Comparison of ENCODE assay signal across 21 cellular contexts in genomic region chr10:42949287-42949686, GRCh38.
DNase-seq lines count a peak whose midpoint lies in the region; ATAC-seq, FAIRE-seq and TF ChIP-seq lines count a peak whose summit lies in the region.
"Had no signal": no experiment of that assay in that cellular context is flagged by ENCODE, and none has a peak within 500 bp of the region (broad histone marks: within the 10 kb centered on the region; RNA-seq: fewer than 3 reads in every experiment).

No MANE protein-coding gene starts in this region.

- TF ChIP-seq EP300 in SK-N-SH (IDR thresholded peaks at IDR 0.05; ENCODE audit: borderline replicate concordance in 1 of 2, low read depth in 1 of 2, low read length in 1 of 2), result no peak

- H3K27ac Mint-ChIP-seq in activated T-helper 2 cell treated with anti-CD3 and anti-CD28 coated beads, Interferon-gamma antibody, Interleukin-2, Interleukin-4, amounts not matched to agents 10 μg/mL and 5 μg/mL and 100 μg/mL, durations not matched to agents 14 hours and 24 hours and 36 hours, result no peak overlapping the region
- H3K27ac Mint-ChIP-seq: B cell; CD4-positive, alpha-beta T cell; CD8-positive, alpha-beta T cell had no signal

- no peak for TF ChIP-seq CTCF in SK-N-SH (IDR thresholded peaks at IDR 0.05)

- no peak overlapping the region for H3K4me3 ChIP-seq in SK-N-SH (ENCODE audit: low read depth in 2 of 2, low read length in 1 of 2)
- H3K4me3 ChIP-seq: A549; BLaER1 treated with 17β-estradiol and CSF1 and Interleukin-3, amounts not matched to agents 10 nM and 100 nM had no signal

- no peaks in the 10 kb centered on the region for H3K36me3 ChIP-seq in SK-N-SH (replicated peaks in 1 of 2; ENCODE audit: control insufficient read depth in 1 of 2, insufficient read depth in 2 of 2, low read length in 1 of 2)
- H3K36me3 ChIP-seq: BLaER1 treated with 17β-estradiol and CSF1 and Interleukin-3, amounts not matched to agents 10 nM and 100 nM had no signal

- no peaks in the 10 kb centered on the region for H3K9me3 ChIP-seq in SK-N-SH
- H3K9me3 ChIP-seq: A549 had no signal

- DNase-seq in SK-N-SH (no peak), urothelium cell line (ENCODE audit: low spot score) (no peak), cardiac septum (ENCODE audit: low spot score) (no peak)
- peak; percentile 2 for DNase-seq in activated T-helper 2 cell treated with anti-CD3 and anti-CD28 coated beads, Interferon-gamma antibody, Interleukin-2, Interleukin-4, amounts not matched to agents 10 μg/mL and 5 μg/mL and 100 μg/mL, durations not matched to agents 14 hours and 24 hours and 36 hours (ENCODE audit: low spot score)
- DNase-seq: AML-193; Caco-2; Calu3; CD4-positive, alpha-beta T cell; CD8-positive, alpha-beta T cell; DMS79 treated with DMSO at 0.1 percent for 48 hours; GF-D8 had no signal

- WGBS in SK-N-SH (ENCODE audit: low lambda C conversion rate), result 79% methylated on average over 2 of the region's 2 CpGs

- H3K4me2 ChIP-seq in SK-N-SH, result no peak overlapping the region
- H3K4me2 ChIP-seq: A549; BLaER1 treated with 17β-estradiol and CSF1 and Interleukin-3, amounts not matched to agents 10 nM and 100 nM had no signal

- H3K36me3 Mint-ChIP-seq in activated T-helper 2 cell treated with anti-CD3 and anti-CD28 coated beads, Interferon-gamma antibody, Interleukin-2, Interleukin-4, amounts not matched to agents 10 μg/mL and 5 μg/mL and 100 μg/mL, durations not matched to agents 14 hours and 24 hours and 36 hours (ENCODE audit: low read depth), result no peaks in the 10 kb centered on the region
- H3K36me3 Mint-ChIP-seq: CD8-positive, alpha-beta T cell had no signal

- H2AFZ ChIP-seq in SK-N-SH (ENCODE audit: low read depth), result no peak overlapping the region

- peaks cover 15% of the 10 kb centered on the region for H3K27me3 Mint-ChIP-seq in activated T-helper 2 cell treated with anti-CD3 and anti-CD28 coated beads, Interferon-gamma antibody, Interleukin-2, Interleukin-4, amounts not matched to agents 10 μg/mL and 5 μg/mL and 100 μg/mL, durations not matched to agents 14 hours and 24 hours and 36 hours (ENCODE audit: low read depth)

- no peaks in the 10 kb centered on the region for H3K9me2 ChIP-seq in SK-N-SH

- H3K4me1 Mint-ChIP-seq in activated T-helper 2 cell treated with anti-CD3 and anti-CD28 coated beads, Interferon-gamma antibody, Interleukin-2, Interleukin-4, amounts not matched to agents 10 μg/mL and 5 μg/mL and 100 μg/mL, durations not matched to agents 14 hours and 24 hours and 36 hours (ENCODE audit: low read depth), result no peaks in the 10 kb centered on the region
- H3K4me1 Mint-ChIP-seq: B cell had no signal

- H3K79me2 ChIP-seq in SK-N-SH (ENCODE audit: insufficient read depth), result no peaks in the 10 kb centered on the region

- CTCF ChIA-PET in SK-N-SH (lab: Yijun Ruan, JAX), result no interaction called here

- H3K9me3 Mint-ChIP-seq in activated T-helper 2 cell treated with anti-CD3 and anti-CD28 coated beads, Interferon-gamma antibody, Interleukin-2, Interleukin-4, amounts not matched to agents 10 μg/mL and 5 μg/mL and 100 μg/mL, durations not matched to agents 14 hours and 24 hours and 36 hours, result no peaks in the 10 kb centered on the region

- TF ChIP-seq RAD21 in SK-N-SH (IDR thresholded peaks at IDR 0.05; ENCODE audit: low read length), result no peak

- intact Hi-C loops in activated T-helper 2 cell treated with anti-CD3 and anti-CD28 coated beads, Interferon-gamma antibody, Interleukin-2, Interleukin-4, amounts not matched to agents 10 μg/mL and 5 μg/mL and 100 μg/mL, durations not matched to agents 14 hours and 24 hours and 36 hours (cut with micrococcal nuclease), result no loop called here
- intact Hi-C loops in cardiac septum (cut with DNase I), result no loop called here

- no peaks in the 10 kb centered on the region for H3F3A ChIP-seq in SK-N-SH (replicated peaks; ENCODE audit: insufficient read depth)

- H4K20me1 ChIP-seq in SK-N-SH (ENCODE audit: insufficient read depth), result no peaks in the 10 kb centered on the region
- H4K20me1 ChIP-seq: BLaER1 treated with 17β-estradiol and CSF1 and Interleukin-3, amounts not matched to agents 10 nM and 100 nM had no signal

- H3K9ac ChIP-seq in SK-N-SH, result no peak overlapping the region
- H3K9ac ChIP-seq: BLaER1 treated with 17β-estradiol and CSF1 and Interleukin-3, amounts not matched to agents 10 nM and 100 nM had no signal

- no peak overlapping the region for H3K27ac ChIP-seq in SK-N-SH (ENCODE audit: low read depth in 2 of 2, low read length in 1 of 2)
- H3K27ac ChIP-seq: 22Rv1; A549; BLaER1 treated with 17β-estradiol and CSF1 and Interleukin-3, amounts not matched to agents 10 nM and 100 nM; C4-2B had no signal

- H3K27me3 ChIP-seq in SK-N-SH (ENCODE audit: insufficient read depth), result no peaks in the 10 kb centered on the region
- H3K27me3 ChIP-seq: BLaER1 treated with 17β-estradiol and CSF1 and Interleukin-3, amounts not matched to agents 10 nM and 100 nM had no signal

- POLR2A ChIA-PET in SK-N-SH (lab: Yijun Ruan, JAX), result no interaction called here

- H3K4me1 ChIP-seq in SK-N-SH (ENCODE audit: control insufficient read depth in 1 of 2, insufficient read depth in 2 of 2, low read depth in 1 of 2, low read length in 1 of 2), result peaks cover 0 to 7% of the 10 kb centered on the region in 2 experiments; a peak in 1 of 4 replicates
- H3K4me1 ChIP-seq: A549, Caco-2 had no signal

- FAIRE-seq in urothelium cell line (lab: Jason Lieb, UNC), result peak; percentile 80
- FAIRE-seq: D721Med, G401.6, GM12891, GM19239 had no signal

- H3K4me3 Mint-ChIP-seq in activated T-helper 2 cell treated with anti-CD3 and anti-CD28 coated beads, Interferon-gamma antibody, Interleukin-2, Interleukin-4, amounts not matched to agents 10 μg/mL and 5 μg/mL and 100 μg/mL, durations not matched to agents 14 hours and 24 hours and 36 hours (ENCODE audit: low read depth), result no peak overlapping the region
- H3K4me3 Mint-ChIP-seq: B cell; CD4-positive, alpha-beta T cell; CD8-positive, alpha-beta T cell had no signal

- ATAC-seq in SK-N-SH treated with all-trans-retinoic acid at 6 μM for 48 hours, result peak; percentile 22; the same call in 1 of the 3 replicates
- ATAC-seq: A549; CD8-positive, alpha-beta T cell had no signal

TF ChIP-seq in SK-N-SH treated with all-trans-retinoic acid at 6 μM for 48 hours, 23 proteins besides CTCF, POLR2A, EP300 and RAD21:
- no peak for TF ChIP-seq TCF4 (CRISPR knock-in tag; IDR thresholded peaks at IDR 0.05; ENCODE audit: borderline replicate concordance)
- no peak for TF ChIP-seq RARB (CRISPR knock-in tag; IDR thresholded peaks at IDR 0.05)
- TF ChIP-seq ZNF8 (CRISPR knock-in tag; IDR thresholded peaks at IDR 0.05), result peak; percentile 95

TF ChIP-seq in SK-N-SH, 30 proteins besides CTCF, POLR2A, EP300 and RAD21:
- no peak for TF ChIP-seq MXI1 (IDR thresholded peaks at IDR 0.05; ENCODE audit: low read depth, low read length)
